In genomic region chr12:57127710-57128518, GRCh38 we compare ENCODE assay signal across 8 cellular contexts. TPM values are rescaled to one million over a fixed set of nuclear protein-coding genes. Genes with fewer than 3 reads are reported as not detected.
DNase-seq lines count a peak whose midpoint lies in the region; ATAC-seq and TF ChIP-seq lines count a peak whose summit lies in the region.

TSS of gene LRP1 (plus strand) at chr12:57128483. CDS start at chr12:57128965, 482 bp downstream.

- no peak for TF ChIP-seq EP300 in esophagus muscularis mucosa (IDR thresholded peaks at IDR 0.05)

- peak within 1 kb of the TSS; percentile 32 for H3K4me3 ChIP-seq in CD4-positive, CD25-positive, alpha-beta regulatory T cell (ENCODE audit: low read depth, low read length)
- H3K4me3 ChIP-seq in OCI-LY3 (ENCODE audit: low read length), result peak within 1 kb of the TSS; percentile 84
- H3K4me3 ChIP-seq in esophagus muscularis mucosa, result peak within 1 kb of the TSS; percentile 73 to 89 (median 88)
- peak within 1 kb of the TSS; percentile 79 to 88 for H3K4me3 ChIP-seq in mucosa of rectum (ENCODE audit: low read length in 2 of 2)

- H3K27me3 ChIP-seq in CD4-positive, CD25-positive, alpha-beta regulatory T cell (ENCODE audit: control insufficient read depth, insufficient read depth, low read length), result peaks cover 7% of the 10 kb centered on the region
- H3K27me3 ChIP-seq in OCI-LY3 (ENCODE audit: low read depth, low read length), result peaks cover 42% of the 10 kb centered on the region
- H3K27me3 ChIP-seq in esophagus muscularis mucosa, result peaks cover 0 to 2% (median 0%) of the 10 kb centered on the region in 4 donors
- no peaks in the 10 kb centered on the region for H3K27me3 ChIP-seq in mucosa of rectum (ENCODE audit: control insufficient read depth in 2 of 2, insufficient read depth in 2 of 2, low read length in 2 of 2)

- under 1% methylated on average over 23 of the region's 57 CpGs for WGBS in esophagus muscularis mucosa

- peak within 1 kb of the TSS; percentile 78 for H3K4me2 ChIP-seq in OCI-LY3 (ENCODE audit: low read length)

- H3K27me3 Mint-ChIP-seq in CD4-positive, CD25-positive, alpha-beta regulatory T cell, result peaks cover 54% of the 10 kb centered on the region

- peak; percentile 58 to 59 for ATAC-seq in CD4-positive, CD25-positive, alpha-beta regulatory T cell (ENCODE audit: low read depth in 2 of 2)
- ATAC-seq in HG03066 (IDR thresholded peaks at IDR 0.05; ENCODE audit: low read depth, unreplicated experiment) (peak; percentile 34), GM21529 (IDR thresholded peaks at IDR 0.05; ENCODE audit: unreplicated experiment) (no peak)

- H3K9me3 ChIP-seq in CD4-positive, CD25-positive, alpha-beta regulatory T cell (ENCODE audit: control insufficient read depth in 2 of 2, low read length in 2 of 2), result peaks cover 0 to 3% of the 10 kb centered on the region in 2 experiments
- H3K9me3 ChIP-seq in OCI-LY3 (ENCODE audit: insufficient read depth, low read length), result peaks cover 7% of the 10 kb centered on the region; the same call in 1 of the 2 replicates
- H3K9me3 ChIP-seq in esophagus muscularis mucosa, result no peaks in the 10 kb centered on the region
- H3K9me3 ChIP-seq in mucosa of rectum (ENCODE audit: control insufficient read depth in 2 of 2, low read length in 2 of 2), result no peaks in the 10 kb centered on the region

- H3K4me1 Mint-ChIP-seq in CD4-positive, CD25-positive, alpha-beta regulatory T cell, result peaks cover 4 to 29% (median 14%) of the 10 kb centered on the region in 4 donors

- peak within 1 kb of the TSS; percentile 96 for H2AFZ ChIP-seq in OCI-LY3 (ENCODE audit: low read depth, low read length)

- H3K9ac ChIP-seq in OCI-LY3 (ENCODE audit: low read length) (peak within 1 kb of the TSS; percentile 72), mucosa of rectum (ENCODE audit: low read depth in 1 of 2, low read length in 2 of 2) (peak within 1 kb of the TSS; percentile 92 to 97)

- peaks cover 0 to 3% (median 0%) of the 10 kb centered on the region in 7 donors for H3K9me3 Mint-ChIP-seq in CD4-positive, CD25-positive, alpha-beta regulatory T cell

- intact Hi-C loops in esophagus muscularis mucosa (cut with DNase I), result loop anchor here (2.0 kb wide), 1 partner anchor 47 kb away; no protein-coding TSS in a partner anchor

- H3K4me3 Mint-ChIP-seq in CD4-positive, CD25-positive, alpha-beta regulatory T cell, result peak within 1 kb of the TSS; percentile 85 to 94 (median 88)

- TF ChIP-seq CTCF in OCI-LY3 (IDR thresholded peaks at IDR 0.05; ENCODE audit: low read depth, low read length) (no peak), esophagus muscularis mucosa (IDR thresholded peaks at IDR 0.05) (no peak)

- H3K4me1 ChIP-seq in CD4-positive, CD25-positive, alpha-beta regulatory T cell (ENCODE audit: control insufficient read depth, insufficient read depth, low read length, poor library complexity, severe bottlenecking), result peaks cover 22% of the 10 kb centered on the region
- H3K4me1 ChIP-seq in OCI-LY3 (ENCODE audit: low read length) (peaks cover 32% of the 10 kb centered on the region), esophagus muscularis mucosa (peaks cover 21 to 55% (median 52%) of the 10 kb centered on the region in 4 donors), mucosa of rectum (ENCODE audit: control insufficient read depth in 2 of 2, insufficient read depth in 2 of 2, low read length in 2 of 2) (peaks cover 16 to 42% of the 10 kb centered on the region in 2 donors)

- no peaks in the 10 kb centered on the region for H3K36me3 ChIP-seq in CD4-positive, CD25-positive, alpha-beta regulatory T cell (ENCODE audit: control insufficient read depth, insufficient read depth, low read length)
- H3K36me3 ChIP-seq in OCI-LY3 (replicated peaks; ENCODE audit: low read depth, low read length), result peaks cover 3% of the 10 kb centered on the region
- H3K36me3 ChIP-seq in esophagus muscularis mucosa, result no peaks in the 10 kb centered on the region
- H3K36me3 ChIP-seq in mucosa of rectum (ENCODE audit: control insufficient read depth in 2 of 2, insufficient read depth in 2 of 2, low read length in 2 of 2), result no peaks in the 10 kb centered on the region

- H4K20me1 ChIP-seq in OCI-LY3 (ENCODE audit: insufficient read depth, low read length), result no peaks in the 10 kb centered on the region

- DNase-seq in CD4-positive, CD25-positive, alpha-beta regulatory T cell, result peak; percentile 68 to 75 (median 73)
- DNase-seq in activated T-helper 1 cell treated with Interleukin-2 at 50 U/mL for 16 hours (ENCODE audit: low read depth), result peak; percentile 70
- DNase-seq in esophagus muscularis mucosa (ENCODE audit: extremely low spot score), result peak; percentile 97
- peak; percentile 50 to 57 for DNase-seq in stimulated activated CD8-positive, alpha-beta memory T cell treated with anti-CD3 and anti-CD28 coated beads, Interleukin-4, amount 100 ng/mL, for 1 hour (ENCODE audit: low read depth in 2 of 2, low spot score in 1 of 2)

- peak; percentile 56 for TF ChIP-seq POLR2A in esophagus muscularis mucosa (IDR thresholded peaks at IDR 0.05; ENCODE audit: low read depth)

- H3K36me3 Mint-ChIP-seq in CD4-positive, CD25-positive, alpha-beta regulatory T cell, result no peaks in the 10 kb centered on the region

- H3K27ac ChIP-seq in CD4-positive, CD25-positive, alpha-beta regulatory T cell (ENCODE audit: insufficient read depth, low read length, poor library complexity, severe bottlenecking), result peak within 1 kb of the TSS; percentile 20
- H3K27ac ChIP-seq in OCI-LY3 (ENCODE audit: low read length) (no peak within 1 kb of the TSS), esophagus muscularis mucosa (replicated peaks in 1 of 4) (peak within 1 kb of the TSS; percentile 95 to 99 (median 99)), mucosa of rectum (ENCODE audit: low read depth in 2 of 2, low read length in 2 of 2) (peak within 1 kb of the TSS; percentile 97 to 98)

- H3K79me2 ChIP-seq in OCI-LY3 (ENCODE audit: low read length), result no peaks in the 10 kb centered on the region

- peak within 1 kb of the TSS in 2 of 3 donors; percentile 37 to 50 for H3K27ac Mint-ChIP-seq in CD4-positive, CD25-positive, alpha-beta regulatory T cell

RNA-seq across cellular contexts. Expression of gene LRP1, which starts in this region (rescaled TPM):
- 3.9 TPM for total RNA-seq in CD4-positive, CD25-positive, alpha-beta regulatory T cell
- polyA plus RNA-seq in CD4-positive, CD25-positive, alpha-beta regulatory T cell, result under 1 TPM in 3 of 4 donors, not detected in 1; 0.13 to 0.24 (median 0.18) TPM
- 100 to 1,000 TPM; 203 to 338 (median 250) TPM for total RNA-seq in esophagus muscularis mucosa

Comparison
In these comparisons a context has a peak if more than half of its experiments do, and no peak if none do; other contexts are left out.
1. RNA of gene LRP1 (total RNA-seq): 203 to 338 TPM in esophagus muscularis mucosa; 3.9 TPM in CD4-positive, CD25-positive, alpha-beta regulatory T cell (single experiment); every median in the first group is over 10 times any median in the second.
2. H3K4me3 ChIP-seq: peak in every context shown above with its lines; median percentile 88 in esophagus muscularis mucosa; 84 in OCI-LY3; 84 in mucosa of rectum; 32 in CD4-positive, CD25-positive, alpha-beta regulatory T cell.
3. Peak in every context shown above with its lines, with median percentiles within 50 percentile points of each other: DNase-seq.